ENCODE assay signal across 7 cellular contexts in the genomic region with DNA sequence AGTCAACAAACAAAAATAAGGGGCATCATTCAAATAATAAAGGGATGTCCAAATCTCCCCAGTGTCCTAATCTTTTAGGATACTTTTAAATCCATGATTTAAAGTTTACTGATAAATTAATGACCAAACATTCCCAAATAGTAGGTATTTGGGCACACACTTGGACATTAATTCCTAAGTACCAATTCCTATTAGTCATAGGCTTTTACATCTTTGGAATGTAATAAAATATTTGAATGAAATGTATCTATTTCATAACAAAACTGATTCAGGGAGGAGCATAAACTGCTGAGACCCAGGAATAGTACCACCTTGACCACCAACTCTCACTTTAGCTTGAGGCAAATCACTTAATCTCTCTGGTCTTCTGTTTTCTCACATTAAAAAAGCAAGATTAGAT. TPM values are rescaled to one million over a fixed set of nuclear protein-coding genes. Genes with fewer than 3 reads are reported as not detected.
"Had no signal": no experiment of that assay in that cellular context is flagged by ENCODE, and none has a peak within 500 bp of the region (broad histone marks: within the 10 kb centered on the region; RNA-seq: fewer than 3 reads in every experiment).

No MANE protein-coding gene starts in this region.

- H3K27ac Mint-ChIP-seq: GM23338, H9 had no signal

- H3K9me3 Mint-ChIP-seq: GM23338, H9 had no signal

- H3K4me3 Mint-ChIP-seq: GM23338, H9 had no signal

- ATAC-seq: GM23338, K562 had no signal

- H2AFZ ChIP-seq: GM23338 had no signal

- H3K4me3 ChIP-seq: GM23338, K562 had no signal

- DNase-seq: H9, HCEC 1CT, IMR-90 had no signal

- H3K4me2 ChIP-seq: GM23338 had no signal

RNA-seq across cellular contexts. Expression of a gene that starts 44.3 kb away (rescaled TPM):
- total RNA-seq: GM23338, H1, H9, HT-29, IMR-90, K562 had no signal
- polyA plus RNA-seq: GM23338, H1, IMR-90, K562 had no signal
